35 cellular contexts compared by ENCODE assay signal in the genomic region with DNA sequence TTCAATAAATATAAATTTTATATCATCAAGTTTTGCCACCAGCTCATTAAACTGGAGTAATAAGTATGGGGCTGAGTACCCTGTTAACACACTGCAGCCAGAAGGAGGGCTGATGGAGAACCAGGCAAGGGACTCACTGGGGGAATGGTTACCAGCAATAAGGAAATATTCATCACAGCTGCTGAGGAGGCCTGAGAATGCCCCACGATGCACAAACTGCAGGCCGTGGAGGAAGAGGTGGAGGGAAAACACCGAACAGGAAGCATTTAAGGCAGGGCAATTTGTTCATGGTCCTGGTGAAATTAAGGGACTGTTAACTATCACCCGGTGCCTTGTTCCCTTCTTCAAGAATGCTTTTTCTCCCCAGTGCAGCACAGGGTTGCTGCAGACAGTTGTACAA.
"Had no signal": no experiment of that assay in that cellular context is flagged by ENCODE, and none has a peak within 500 bp of the region (broad histone marks: within the 10 kb centered on the region; RNA-seq: fewer than 3 reads in every experiment).

No MANE protein-coding gene starts in this region.

- FAIRE-seq: RCC 7860 had no signal

- H2AFZ ChIP-seq: PC-9 had no signal

- H3K36me3 Mint-ChIP-seq: activated CD8-positive, alpha-beta memory T cell treated with anti-CD3 and anti-CD28 coated beads, Interleukin-2, amount 10 ng/mL, durations not matched to agents 7 days and 5 days; activated naive CD4-positive, alpha-beta T cell treated with anti-CD3 and anti-CD28 coated beads, Interleukin-2, amount 10 ng/mL, durations not matched to agents 7 days and 5 days; activated naive CD8-positive, alpha-beta T cell had no signal

- H3K4me1 Mint-ChIP-seq: activated CD4-positive, alpha-beta memory T cell treated with anti-CD3 and anti-CD28 coated beads, Interleukin-2, amount 10 ng/mL, durations not matched to agents 7 days and 5 days; activated CD8-positive, alpha-beta memory T cell treated with anti-CD3 and anti-CD28 coated beads, Interleukin-2, amount 10 ng/mL, durations not matched to agents 7 days and 5 days; activated naive CD4-positive, alpha-beta T cell treated with anti-CD3 and anti-CD28 coated beads, Interleukin-2, amount 10 ng/mL, durations not matched to agents 7 days and 5 days had no signal

- H3K4me3 Mint-ChIP-seq: activated CD4-positive, alpha-beta memory T cell treated with anti-CD3 and anti-CD28 coated beads, Interleukin-2, amount 10 ng/mL, durations not matched to agents 7 days and 5 days; activated CD8-positive, alpha-beta memory T cell treated with anti-CD3 and anti-CD28 coated beads, Interleukin-2, amount 10 ng/mL, durations not matched to agents 7 days and 5 days; activated naive CD4-positive, alpha-beta T cell treated with anti-CD3 and anti-CD28 coated beads, Interleukin-2, amount 10 ng/mL, durations not matched to agents 7 days and 5 days; activated naive CD8-positive, alpha-beta T cell had no signal

- H3K9me3 ChIP-seq: MG63 had no signal

- H3K9me3 Mint-ChIP-seq: activated CD4-positive, alpha-beta memory T cell treated with anti-CD3 and anti-CD28 coated beads, Interleukin-2, amount 10 ng/mL, durations not matched to agents 7 days and 5 days; activated naive CD4-positive, alpha-beta T cell treated with anti-CD3 and anti-CD28 coated beads, Interleukin-2, amount 10 ng/mL, durations not matched to agents 7 days and 5 days had no signal

- DNase-seq: activated CD4-positive, alpha-beta memory T cell treated with anti-CD3 and anti-CD28 coated beads, Interleukin-2, amount 10 ng/mL, durations not matched to agents 7 days and 5 days; activated CD4-positive, alpha-beta T cell treated with anti-CD3 and anti-CD28 coated beads for 1 hour; activated CD4-positive, alpha-beta T cell treated with anti-CD3 and anti-CD28 coated beads for 48 hours; activated CD4-positive, CD25-positive, alpha-beta regulatory T cell; activated CD8-positive, alpha-beta memory T cell treated with anti-CD3 and anti-CD28 coated beads for 24 hours; activated CD8-positive, alpha-beta memory T cell treated with anti-CD3 and anti-CD28 coated beads, Interleukin-2, amount 10 ng/mL, durations not matched to agents 7 days and 5 days; activated CD8-positive, alpha-beta memory T cell treated with anti-CD3 and anti-CD28 coated beads, Interleukin-2, amount 50 U/mL, for 48 hours; activated effector memory CD4-positive, alpha-beta T cell treated with Interleukin-2 at 50 U/mL for 16 hours; activated naive CD4-positive, alpha-beta T cell treated with anti-CD3 and anti-CD28 coated beads, Interleukin-2, amount 10 ng/mL, durations not matched to agents 7 days and 5 days; activated T-cell treated with anti-CD3 and anti-CD28 coated beads, Interleukin-2, amount 50 U/mL, for 48 hours; amniotic stem cell; aorta; brain microvascular endothelial cell; central memory CD4-positive, alpha-beta T cell; Kasumi-1; KBM-7; MG63; NCI-H1417 treated with DMSO at 0.1 percent for 48 hours; NCI-H187 treated with DMSO at 0.1 percent for 48 hours; NCI-H226; NCI-H446 treated with DMSO at 0.1 percent for 48 hours; NCI-H524; NCI-H69; NCI-H82; NK-92 treated with Interleukin-12 subunit alpha and Interleukin-12 subunit beta, amount 100 ng/mL, for 24 hours; PC-9; SW 1271; T-helper 1 cell; T-helper 2 cell; T-helper 9 cell had no signal

- H3K27me3 ChIP-seq: brain microvascular endothelial cell had no signal

- H3K27me3 Mint-ChIP-seq: activated CD4-positive, alpha-beta memory T cell treated with anti-CD3 and anti-CD28 coated beads, Interleukin-2, amount 10 ng/mL, durations not matched to agents 7 days and 5 days; activated CD8-positive, alpha-beta memory T cell treated with anti-CD3 and anti-CD28 coated beads, Interleukin-2, amount 10 ng/mL, durations not matched to agents 7 days and 5 days; activated naive CD4-positive, alpha-beta T cell treated with anti-CD3 and anti-CD28 coated beads, Interleukin-2, amount 10 ng/mL, durations not matched to agents 7 days and 5 days had no signal

- ATAC-seq: activated CD8-positive, alpha-beta memory T cell treated with anti-CD3 and anti-CD28 coated beads, Interleukin-2, amount 10 ng/mL, durations not matched to agents 7 days and 5 days; Right ventricle myocardium inferior had no signal

- H3K27ac Mint-ChIP-seq: activated CD4-positive, alpha-beta memory T cell treated with anti-CD3 and anti-CD28 coated beads, Interleukin-2, amount 10 ng/mL, durations not matched to agents 7 days and 5 days; activated CD8-positive, alpha-beta memory T cell treated with anti-CD3 and anti-CD28 coated beads, Interleukin-2, amount 10 ng/mL, durations not matched to agents 7 days and 5 days; activated naive CD4-positive, alpha-beta T cell treated with anti-CD3 and anti-CD28 coated beads, Interleukin-2, amount 10 ng/mL, durations not matched to agents 7 days and 5 days; activated naive CD8-positive, alpha-beta T cell had no signal

- H3K36me3 ChIP-seq: brain microvascular endothelial cell, MG63 had no signal

- H3K27ac ChIP-seq: brain microvascular endothelial cell, PC-9, RWPE1, VCaP had no signal

- H3K4me3 ChIP-seq: MG63, PC-9 had no signal

- H3K4me2 ChIP-seq: PC-9 had no signal
